In the genomic region with DNA sequence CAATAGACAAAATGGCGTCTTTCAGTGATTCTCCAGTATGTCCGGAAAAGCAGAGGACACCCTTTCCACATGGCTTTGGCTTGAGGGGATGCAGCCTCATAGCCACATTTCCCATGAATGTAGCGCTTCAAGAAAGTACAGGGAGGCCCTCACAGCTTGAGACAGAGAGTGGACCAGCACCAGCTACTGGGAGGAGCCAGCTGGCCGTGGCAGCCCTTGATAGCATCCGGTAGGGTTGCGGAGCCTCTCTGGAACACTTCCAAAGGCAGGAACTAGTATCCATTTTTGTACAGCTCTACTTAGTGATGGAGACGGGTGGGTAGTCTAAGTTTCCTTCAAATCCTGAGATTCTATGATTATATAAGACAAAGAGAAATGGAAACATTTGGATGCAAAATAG, we compare ENCODE assay signal across 24 cellular contexts.
DNase-seq lines count a peak whose midpoint lies in the region; ATAC-seq and TF ChIP-seq lines count a peak whose summit lies in the region.
"Had no signal": no experiment of that assay in that cellular context is flagged by ENCODE, and none has a peak within 500 bp of the region (broad histone marks: within the 10 kb centered on the region; RNA-seq: fewer than 3 reads in every experiment).

No MANE protein-coding gene starts in this region.

- DNase-seq in left ventricle myocardium inferior: peak; percentile 23
- no peak for DNase-seq in heart left ventricle
- peak; percentile 72 for DNase-seq in foreskin melanocyte
- DNase-seq in sigmoid colon: peak; percentile 73
- no peak for DNase-seq in NAMALWA (ENCODE audit: low spot score)
- no peak for DNase-seq in NCI-H446 (lab: John Stamatoyannopoulos, UW)
- DNase-seq: CD4-positive, alpha-beta T cell; COR-L47; DMS53; H9; NCI-H1092; NCI-H1436; NCI-H1930; NCI-H446 treated with DMSO at 0.1 percent for 48 hours; NCI-H82; NK-92 treated with Interleukin-12 subunit alpha and Interleukin-12 subunit beta, amount 100 ng/mL, for 24 hours; PC-3; SHP77 had no signal

- H3K36me3 ChIP-seq in left ventricle myocardium inferior: no peaks in the 10 kb centered on the region
- H3K36me3 ChIP-seq in heart left ventricle: peaks cover 0 to 8% (median 0%) of the 10 kb centered on the region in 9 donors
- H3K36me3 ChIP-seq in sigmoid colon: no peaks in the 10 kb centered on the region
- H3K36me3 ChIP-seq: BLaER1 treated with 17β-estradiol and CSF1 and Interleukin-3, amounts not matched to agents 10 nM and 100 nM had no signal

- no peaks in the 10 kb centered on the region for H3K27me3 ChIP-seq in left ventricle myocardium inferior (ENCODE audit: low read depth)
- H3K27me3 ChIP-seq in heart left ventricle: no peaks in the 10 kb centered on the region
- no peaks in the 10 kb centered on the region for H3K27me3 ChIP-seq in sigmoid colon
- H3K27me3 ChIP-seq: BLaER1 treated with 17β-estradiol and CSF1 and Interleukin-3, amounts not matched to agents 10 nM and 100 nM had no signal

- peaks cover 33% of the 10 kb centered on the region for H3K4me1 ChIP-seq in left ventricle myocardium inferior
- H3K4me1 ChIP-seq in heart left ventricle: peaks cover 0 to 45% (median 2%) of the 10 kb centered on the region in 12 donors
- peaks cover 0 to 41% (median 34%) of the 10 kb centered on the region in 4 donors for H3K4me1 ChIP-seq in sigmoid colon
- H3K4me1 ChIP-seq: BLaER1 treated with 17β-estradiol and CSF1 and Interleukin-3, amounts not matched to agents 10 nM and 100 nM had no signal

- no peaks in the 10 kb centered on the region for H3K9me3 ChIP-seq in left ventricle myocardium inferior (replicated peaks)
- H3K9me3 ChIP-seq in heart left ventricle: no peaks in the 10 kb centered on the region
- H3K9me3 ChIP-seq in sigmoid colon: no peaks in the 10 kb centered on the region
- H3K9me3 ChIP-seq: BLaER1 treated with 17β-estradiol and CSF1 and Interleukin-3, amounts not matched to agents 10 nM and 100 nM had no signal

- TF ChIP-seq EP300 in sigmoid colon (IDR thresholded peaks at IDR 0.05): no peak

- intact Hi-C loops in left ventricle myocardium inferior (cut with micrococcal nuclease) (no loop called here), heart left ventricle (cut with DNase I) (no loop called here), sigmoid colon (cut with DNase I) (no loop called here)

- WGBS in heart left ventricle, 4 donors: 73 to 77% (median 75%) methylated on average over 7 of the region's 7 CpGs
- WGBS in sigmoid colon, 2 donors: 88 to 91% methylated on average over 7 of the region's 7 CpGs

- H3K27ac ChIP-seq in left ventricle myocardium inferior (replicated peaks) (peak overlapping the region; percentile 50), heart left ventricle (peak overlapping the region in 5 of 12 donors; percentile 6 to 64 (median 7)), VCaP (peak overlapping the region; percentile 25), sigmoid colon (peak overlapping the region in 3 of 4 donors; percentile 34 to 53 (median 42))
- H3K27ac ChIP-seq: BLaER1 treated with 17β-estradiol and CSF1 and Interleukin-3, amounts not matched to agents 10 nM and 100 nM; HL-60; KMS-11 had no signal

- TF ChIP-seq POLR2A in heart left ventricle (IDR thresholded peaks at IDR 0.05) (no peak), sigmoid colon (IDR thresholded peaks at IDR 0.05) (no peak)

- no peak for TF ChIP-seq CTCF in left ventricle myocardium inferior (IDR thresholded peaks at IDR 0.05; ENCODE audit: borderline replicate concordance)
- no peak for TF ChIP-seq CTCF in heart left ventricle (IDR thresholded peaks at IDR 0.05)
- no peak for TF ChIP-seq CTCF in VCaP (conservative IDR thresholded peaks at IDR 0.05)
- TF ChIP-seq CTCF in sigmoid colon (IDR thresholded peaks at IDR 0.05): no peak

- H3K4me3 ChIP-seq in left ventricle myocardium inferior (no peak overlapping the region), heart left ventricle (no peak overlapping the region), sigmoid colon (no peak overlapping the region)
- H3K4me3 ChIP-seq: BLaER1 treated with 17β-estradiol and CSF1 and Interleukin-3, amounts not matched to agents 10 nM and 100 nM; GM23338 had no signal

- ATAC-seq in heart left ventricle: no peak
- ATAC-seq in HG03565 (IDR thresholded peaks at IDR 0.05; ENCODE audit: unreplicated experiment): no peak
- ATAC-seq: GM23338, PC-3 had no signal

Comparison
In these comparisons a context has a peak if more than half of its experiments do, and no peak if none do; other contexts are left out.
1. DNase-seq: peak in left ventricle myocardium inferior (single experiment), foreskin melanocyte (single experiment) and sigmoid colon (single experiment); none in heart left ventricle (0 of 5), NAMALWA (single experiment) and NCI-H446 (0 of 2).